ENCODE assay signal across 1 cellular context in genomic region chr2:28952806-28953190, GRCh38.
TF ChIP-seq lines count a peak whose summit lies in the region.

No MANE protein-coding gene starts in this region.

TF ChIP-seq in H1, 55 proteins besides CTCF, POLR2A, EP300 and RAD21:
- TF ChIP-seq ATF3 (IDR thresholded peaks at IDR 0.05; ENCODE audit: insufficient read depth, low read depth, low read length) (no peak), RNF2 (IDR thresholded peaks at IDR 0.05; ENCODE audit: borderline replicate concordance, low read depth, low read length, missing control alignments, poor library complexity, severe bottlenecking) (no peak), RXRA (IDR thresholded peaks at IDR 0.05; ENCODE audit: insufficient read depth, low read depth, low read length) (no peak), SRF (IDR thresholded peaks at IDR 0.05; ENCODE audit: low read depth, low read length) (no peak), USF2 (IDR thresholded peaks at IDR 0.05; ENCODE audit: low read length) (no peak), KDM5A (IDR thresholded peaks at IDR 0.05; ENCODE audit: low read length) (no peak), KDM1A (IDR thresholded peaks at IDR 0.05; ENCODE audit: borderline replicate concordance, low read length) (no peak), BCL11A (IDR thresholded peaks at IDR 0.05; ENCODE audit: low read depth in 2 of 2, low read length in 2 of 2) (no peak), CHD1 (IDR thresholded peaks at IDR 0.05; ENCODE audit: low read depth, low read length) (no peak), CREB1 (IDR thresholded peaks at IDR 0.05) (no peak), YY1 (IDR thresholded peaks at IDR 0.05; ENCODE audit: low read depth, low read length) (no peak), CBX5 (IDR thresholded peaks at IDR 0.05; ENCODE audit: low read depth, low read length) (no peak), SIX5 (IDR thresholded peaks at IDR 0.05; ENCODE audit: low read depth, low read length) (no peak), BACH1 (IDR thresholded peaks at IDR 0.05; ENCODE audit: low read length) (no peak), MAFK (IDR thresholded peaks at IDR 0.05; ENCODE audit: low read depth, low read length) (no peak)
